ENCODE assay signal across 29 cellular contexts in genomic region chr11:95989780-95990179, GRCh38.
"Had no signal": no experiment of that assay in that cellular context is flagged by ENCODE, and none has a peak within 500 bp of the region (broad histone marks: within the 10 kb centered on the region; RNA-seq: fewer than 3 reads in every experiment).

No MANE protein-coding gene starts in this region.

- H3K9me3 ChIP-seq: body of pancreas, Peyer's patch, SJSA1 had no signal

- DNase-seq: activated B cell treated with CpG ODN at 0.5 μM for 24 hours; activated CD4-positive, alpha-beta T cell treated with anti-CD3 and anti-CD28 coated beads for 1 hour; activated CD4-positive, alpha-beta T cell treated with anti-CD3 and anti-CD28 coated beads, Interleukin-2, amount 10 ng/mL, durations not matched to agents 24 days and 14 days; activated CD4-positive, alpha-beta T cell treated with anti-CD3 and anti-CD28 coated beads, Interleukin-2, amount 50 U/mL, for 48 hours; activated CD8-positive, alpha-beta memory T cell treated with anti-CD3 and anti-CD28 coated beads, Interleukin-2, amount 10 ng/mL, durations not matched to agents 7 days and 5 days; activated gamma-delta T cell treated with Interleukin-2 at 50 U/mL for 16 hours; activated naive CD4-positive, alpha-beta T cell treated with anti-CD3 and anti-CD28 coated beads, Interleukin-2, amount 10 ng/mL, durations not matched to agents 7 days and 5 days; activated T-cell treated with anti-CD3 and anti-CD28 coated beads for 4 hours; activated T-cell treated with anti-CD3 and anti-CD28 coated beads, Interleukin-2, amount 50 U/mL, for 48 hours; aorta; body of pancreas; Karpas-422; MM.1S; NCI-H1105; NCI-H1436; NCI-H1694 treated with DMSO at 0.1 percent for 48 hours; NCI-H2029 treated with DMSO at 0.1 percent for 48 hours; NCI-H510A treated with DMSO at 0.1 percent for 48 hours; NCI-H69; NK-92 treated with Interleukin-12 subunit alpha and Interleukin-12 subunit beta, amount 100 ng/mL, for 24 hours; Peyer's patch; Right ventricle myocardium superior; SW 1271 had no signal

- ATAC-seq: activated CD8-positive, alpha-beta memory T cell treated with anti-CD3 and anti-CD28 coated beads, Interleukin-2, amount 10 ng/mL, durations not matched to agents 7 days and 5 days; body of pancreas; K562; SK-N-SH treated with all-trans-retinoic acid at 6 μM for 48 hours had no signal

- H3K4me1 Mint-ChIP-seq: activated B cell treated with CpG ODN at 0.5 μM for 24 hours; activated naive CD4-positive, alpha-beta T cell treated with anti-CD3 and anti-CD28 coated beads, Interleukin-2, amount 10 ng/mL, durations not matched to agents 7 days and 5 days had no signal

- H3K4me3 Mint-ChIP-seq: activated B cell treated with CpG ODN at 0.5 μM for 24 hours; activated CD4-positive, alpha-beta T cell treated with anti-CD3 and anti-CD28 coated beads, Interleukin-2, amount 10 ng/mL, durations not matched to agents 24 days and 14 days; activated CD8-positive, alpha-beta memory T cell treated with anti-CD3 and anti-CD28 coated beads, Interleukin-2, amount 10 ng/mL, durations not matched to agents 7 days and 5 days; activated naive CD4-positive, alpha-beta T cell treated with anti-CD3 and anti-CD28 coated beads, Interleukin-2, amount 10 ng/mL, durations not matched to agents 7 days and 5 days; central memory CD8-positive, alpha-beta T cell had no signal

- H3K27me3 ChIP-seq: body of pancreas, Peyer's patch, SJSA1 had no signal

- H3K27ac ChIP-seq: body of pancreas, Peyer's patch, RWPE1 had no signal

- H3K27me3 Mint-ChIP-seq: activated B cell treated with CpG ODN at 0.5 μM for 24 hours; activated CD4-positive, alpha-beta T cell treated with anti-CD3 and anti-CD28 coated beads, Interleukin-2, amount 10 ng/mL, durations not matched to agents 24 days and 14 days; activated CD8-positive, alpha-beta memory T cell treated with anti-CD3 and anti-CD28 coated beads, Interleukin-2, amount 10 ng/mL, durations not matched to agents 7 days and 5 days; activated naive CD4-positive, alpha-beta T cell treated with anti-CD3 and anti-CD28 coated beads, Interleukin-2, amount 10 ng/mL, durations not matched to agents 7 days and 5 days; central memory CD8-positive, alpha-beta T cell had no signal

- H3K27ac Mint-ChIP-seq: activated B cell treated with CpG ODN at 0.5 μM for 24 hours; activated CD4-positive, alpha-beta T cell treated with anti-CD3 and anti-CD28 coated beads, Interleukin-2, amount 10 ng/mL, durations not matched to agents 24 days and 14 days; activated CD8-positive, alpha-beta memory T cell treated with anti-CD3 and anti-CD28 coated beads, Interleukin-2, amount 10 ng/mL, durations not matched to agents 7 days and 5 days; activated naive CD4-positive, alpha-beta T cell treated with anti-CD3 and anti-CD28 coated beads, Interleukin-2, amount 10 ng/mL, durations not matched to agents 7 days and 5 days; activated T-helper 2 cell treated with anti-CD3 and anti-CD28 coated beads, Interferon-gamma antibody, Interleukin-2, Interleukin-4, amounts not matched to agents 10 μg/mL and 5 μg/mL and 100 μg/mL, durations not matched to agents 14 hours and 24 hours and 36 hours had no signal

- H3K4me3 ChIP-seq: body of pancreas, K562, Peyer's patch, SJSA1 had no signal

- H3K4me1 ChIP-seq: body of pancreas, Peyer's patch had no signal

- H3K9me3 Mint-ChIP-seq: activated B cell treated with CpG ODN at 0.5 μM for 24 hours; activated CD4-positive, alpha-beta T cell treated with anti-CD3 and anti-CD28 coated beads, Interleukin-2, amount 10 ng/mL, durations not matched to agents 24 days and 14 days; activated naive CD4-positive, alpha-beta T cell treated with anti-CD3 and anti-CD28 coated beads, Interleukin-2, amount 10 ng/mL, durations not matched to agents 7 days and 5 days; activated T-helper 2 cell treated with anti-CD3 and anti-CD28 coated beads, Interferon-gamma antibody, Interleukin-2, Interleukin-4, amounts not matched to agents 10 μg/mL and 5 μg/mL and 100 μg/mL, durations not matched to agents 14 hours and 24 hours and 36 hours; central memory CD8-positive, alpha-beta T cell had no signal
